Comparison of ENCODE assay signal across 1 cellular context in genomic region chr6:134533991-134534390, GRCh38.
TF ChIP-seq lines count a peak whose summit lies in the region.

No MANE protein-coding gene starts in this region.

TF ChIP-seq in HepG2, 621 proteins besides CTCF, POLR2A, EP300 and RAD21:
- TF ChIP-seq SRF (IDR thresholded peaks at IDR 0.05; ENCODE audit: low read depth, low read length) (no peak), ZSCAN25 (CRISPR knock-in tag; IDR thresholded peaks at IDR 0.05) (no peak), KAT8 (CRISPR knock-in tag; IDR thresholded peaks at IDR 0.05) (no peak), PRMT3 (CRISPR knock-in tag; IDR thresholded peaks at IDR 0.05; ENCODE audit: borderline replicate concordance, low read depth) (no peak), ZBTB40 (IDR thresholded peaks at IDR 0.05) (no peak), ZBTB40 (CRISPR knock-in tag; IDR thresholded peaks at IDR 0.05) (no peak), HHEX (CRISPR knock-in tag; IDR thresholded peaks at IDR 0.05) (no peak), SP2 (CRISPR knock-in tag; IDR thresholded peaks at IDR 0.05) (no peak), ZNF414 (CRISPR knock-in tag; IDR thresholded peaks at IDR 0.05) (no peak), RBAK (CRISPR knock-in tag; IDR thresholded peaks at IDR 0.05) (no peak), HMG20B (CRISPR knock-in tag; conservative IDR thresholded peaks at IDR 0.05) (no peak), FOSL1 (CRISPR knock-in tag; IDR thresholded peaks at IDR 0.05; ENCODE audit: borderline replicate concordance) (no peak), ZNF160 (CRISPR knock-in tag; IDR thresholded peaks at IDR 0.05) (no peak), NFIB (CRISPR knock-in tag; IDR thresholded peaks at IDR 0.05; ENCODE audit: borderline replicate concordance) (no peak), ZNF318 (CRISPR knock-in tag; IDR thresholded peaks at IDR 0.05) (no peak), SP5 (CRISPR knock-in tag; IDR thresholded peaks at IDR 0.05; ENCODE audit: borderline replicate concordance, low read depth) (no peak), MED8 (CRISPR knock-in tag; IDR thresholded peaks at IDR 0.05; ENCODE audit: insufficient replicate concordance) (no peak), SMAD9 (CRISPR knock-in tag; IDR thresholded peaks at IDR 0.05) (no peak), IKZF5 (CRISPR knock-in tag; IDR thresholded peaks at IDR 0.05) (no peak), MAZ (IDR thresholded peaks at IDR 0.05; ENCODE audit: borderline replicate concordance, low read depth, low read length) (no peak), MAZ (CRISPR knock-in tag; IDR thresholded peaks at IDR 0.05; ENCODE audit: low read depth) (no peak)
